ENCODE assay signal across 8 cellular contexts in genomic region chr2:127526142-127526939, GRCh38. TPM values are rescaled to one million over a fixed set of nuclear protein-coding genes. Genes with fewer than 3 reads are reported as not detected.
DNase-seq lines count a peak whose midpoint lies in the region; ATAC-seq, FAIRE-seq and TF ChIP-seq lines count a peak whose summit lies in the region.

TSS of gene IWS1 (minus strand) at chr2:127526489. CDS start at chr2:127526208, 281 bp downstream.

- peak; percentile 72 for FAIRE-seq in urothelium cell line (lab: Jason Lieb, UNC)

- H3K27ac ChIP-seq in right atrium auricular region (peak within 1 kb of the TSS; percentile 91 to 97), psoas muscle (peak within 1 kb of the TSS; percentile 92)

- H3K27me3 ChIP-seq in right atrium auricular region, result no peaks in the 10 kb centered on the region
- no peaks in the 10 kb centered on the region for H3K27me3 ChIP-seq in psoas muscle (ENCODE audit: insufficient read depth in 3 of 3, low read length in 2 of 3)

- peak within 1 kb of the TSS; percentile 81 to 82 for H3K4me3 ChIP-seq in right atrium auricular region
- H3K4me3 ChIP-seq in psoas muscle, result peak within 1 kb of the TSS; percentile 79

- WGBS in psoas muscle, 3 donors, result 0 to 1% (median 0%) methylated on average over 66 of the region's 66 CpGs

- peaks cover 9% of the 10 kb centered on the region for H3K36me3 ChIP-seq in right atrium auricular region
- H3K36me3 ChIP-seq in psoas muscle (ENCODE audit: insufficient read depth in 1 of 2, low read depth in 1 of 2), result peaks cover 8 to 24% of the 10 kb centered on the region in 2 donors

- ATAC-seq in GM18499 (IDR thresholded peaks at IDR 0.05; ENCODE audit: insufficient read depth, unreplicated experiment) (peak; percentile 71), HG02943 (IDR thresholded peaks at IDR 0.05; ENCODE audit: low read depth, unreplicated experiment) (peak; percentile 88), psoas muscle (peak; percentile 94 to 97 (median 94))

- TF ChIP-seq CTCF in right atrium auricular region (IDR thresholded peaks at IDR 0.05), result no peak
- peak; percentile 36 for TF ChIP-seq CTCF in psoas muscle (IDR thresholded peaks at IDR 0.05)

- intact Hi-C loops in T-helper 2 cell treated with Interferon-gamma antibody and Interleukin-4, amounts not matched to agents 100 ng/mL and 5 ng/mL, for 36 hours (cut with micrococcal nuclease), result loop anchor here (1.0 to 5.0 kb wide), 9 partner anchors 37 to 864 kb away; partner anchors contain the start of genes ERCC3, SFT2D3, UGGT1 and WDR33
- intact Hi-C loops in psoas muscle (cut with DNase I), result loop anchor here in 1 of 2 donors (10.0 kb wide), 1 partner anchor 128 kb away; no protein-coding TSS in a partner anchor

- peak; percentile 52 for DNase-seq in NCI-H187 treated with DMSO at 0.1 percent for 48 hours (lab: John Stamatoyannopoulos, UW)
- DNase-seq in anterior cingulate cortex (lab: John Stamatoyannopoulos, UW), result peak; percentile 64 to 98 (median 92)
- DNase-seq in right atrium auricular region (ENCODE audit: low spot score), result peak; percentile 97
- peak; percentile 96 to 98 for DNase-seq in psoas muscle
- DNase-seq in urothelium cell line (ENCODE audit: low spot score), result peak; percentile 98

- peaks cover 0 to 25% of the 10 kb centered on the region in 2 donors for H3K4me1 ChIP-seq in right atrium auricular region
- peaks cover 15% of the 10 kb centered on the region for H3K4me1 ChIP-seq in psoas muscle

- H3K9me3 ChIP-seq in right atrium auricular region (no peaks in the 10 kb centered on the region), psoas muscle (no peaks in the 10 kb centered on the region)

RNA-seq across cellular contexts. Expression of gene IWS1, which starts in this region (rescaled TPM):
- 44.3 and 44.6 TPM in 2 replicates for total RNA-seq in T-helper 2 cell treated with Interferon-gamma antibody and Interleukin-4, amounts not matched to agents 100 ng/mL and 5 ng/mL, for 36 hours
- total RNA-seq in right atrium auricular region, result 10 to 100 TPM; 43.3 to 46.4 TPM
- total RNA-seq in psoas muscle, result 10 to 100 TPM; 54.2 to 69.0 (median 62.7) TPM
- polyA plus RNA-seq in psoas muscle, result 10 to 100 TPM; 47.6 to 77.2 (median 59.3) TPM

Comparison
In these comparisons a context has a peak if more than half of its experiments do, and no peak if none do; other contexts are left out.
1. Peak in every context shown above with its lines: DNase-seq, ATAC-seq, H3K4me3 ChIP-seq and H3K27ac ChIP-seq.